In the genomic region with DNA sequence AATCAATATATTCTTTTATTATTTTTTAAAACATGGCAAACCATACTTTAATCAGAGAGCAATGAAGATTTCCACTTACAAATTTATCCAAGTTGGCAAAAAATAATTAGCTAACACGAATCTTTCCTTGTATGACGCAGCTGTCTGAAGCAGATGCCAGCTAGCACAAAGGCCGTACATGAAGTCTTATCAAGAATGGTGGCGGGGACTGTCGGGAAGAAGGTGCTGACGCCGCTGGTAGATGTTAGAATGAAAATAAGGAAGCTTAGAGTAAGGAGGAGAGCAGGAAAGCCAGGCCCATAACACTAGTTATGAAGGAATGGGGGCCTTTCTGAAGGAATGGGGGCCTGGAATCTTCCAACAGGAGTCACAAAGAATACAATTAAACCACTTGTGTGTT, we compare ENCODE assay signal across 10 cellular contexts.
A peak's percentile ranks its signal among the peaks of the same experiment; 100 is the strongest.
DNase-seq lines count a peak whose midpoint lies in the region; ATAC-seq and TF ChIP-seq lines count a peak whose summit lies in the region.
"Had no signal": no experiment of that assay in that cellular context is flagged by ENCODE, and none has a peak within 500 bp of the region (broad histone marks: within the 10 kb centered on the region; RNA-seq: fewer than 3 reads in every experiment).

No MANE protein-coding gene starts in this region.

- H3K36me3 ChIP-seq in heart left ventricle (no peaks in the 10 kb centered on the region), left ventricle myocardium inferior (peaks cover 7% of the 10 kb centered on the region), neutrophil (peaks cover 25% of the 10 kb centered on the region), thyroid gland (no peaks in the 10 kb centered on the region)

- no peak for TF ChIP-seq CTCF in heart left ventricle (IDR thresholded peaks at IDR 0.05)
- no peak for TF ChIP-seq CTCF in left ventricle myocardium inferior (IDR thresholded peaks at IDR 0.05; ENCODE audit: borderline replicate concordance)
- TF ChIP-seq CTCF in endothelial cell (IDR thresholded peaks at IDR 0.05; ENCODE audit: unreplicated experiment): no peak
- no peak for TF ChIP-seq CTCF in neutrophil (IDR thresholded peaks at IDR 0.05)
- no peak for TF ChIP-seq CTCF in thyroid gland (IDR thresholded peaks at IDR 0.05)

- H3K4me3 ChIP-seq in heart left ventricle: no peak overlapping the region
- H3K4me3 ChIP-seq in left ventricle myocardium inferior: no peak overlapping the region
- no peak overlapping the region for H3K4me3 ChIP-seq in neutrophil (ENCODE audit: low read depth in 1 of 2, low read length in 1 of 2)
- H3K4me3 ChIP-seq in thyroid gland (replicated peaks in 1 of 3): no peak overlapping the region
- H3K4me3 ChIP-seq: BLaER1 had no signal

- ATAC-seq in heart left ventricle (peak in 3 of 4 donors; percentile 40 to 74 (median 60)), GM18867 (IDR thresholded peaks at IDR 0.05; ENCODE audit: unreplicated experiment) (no peak)
- no peak for ATAC-seq in stimulated activated naive CD8-positive, alpha-beta T cell treated with anti-CD3 and anti-CD28 coated beads, Interleukin-15, amount 100 ng/mL, for 72 hours

- DNase-seq in heart left ventricle (no peak), left ventricle myocardium inferior (no peak), endothelial cell (ENCODE audit: low spot score) (no peak), thyroid gland (no peak), dermis blood vessel endothelial cell (no peak)
- DNase-seq in stimulated activated naive CD8-positive, alpha-beta T cell treated with anti-CD3 and anti-CD28 coated beads, Interleukin-15, amount 100 ng/mL, for 72 hours: no peak

- 69 to 74% (median 72%) methylated on average over 7 of the region's 7 CpGs for WGBS in heart left ventricle, 4 donors
- WGBS in thyroid gland, 2 donors: 82% methylated on average over 7 of the region's 7 CpGs

- H3K27me3 ChIP-seq in heart left ventricle (no peaks in the 10 kb centered on the region), left ventricle myocardium inferior (ENCODE audit: low read depth) (no peaks in the 10 kb centered on the region), neutrophil (no peaks in the 10 kb centered on the region), thyroid gland (no peaks in the 10 kb centered on the region)
- H3K27me3 ChIP-seq: BLaER1 had no signal

- TF ChIP-seq POLR2A in heart left ventricle (IDR thresholded peaks at IDR 0.05) (no peak), thyroid gland (IDR thresholded peaks at IDR 0.05) (no peak)

- H3K9me3 ChIP-seq in heart left ventricle: no peaks in the 10 kb centered on the region
- no peaks in the 10 kb centered on the region for H3K9me3 ChIP-seq in left ventricle myocardium inferior (replicated peaks)
- H3K9me3 ChIP-seq in neutrophil: no peaks in the 10 kb centered on the region
- no peaks in the 10 kb centered on the region for H3K9me3 ChIP-seq in thyroid gland
- H3K9me3 ChIP-seq: BLaER1 had no signal

- H3K9me3 Mint-ChIP-seq in endothelial cell (ENCODE audit: unreplicated experiment): no peaks in the 10 kb centered on the region
- H3K9me3 Mint-ChIP-seq in stimulated activated naive CD8-positive, alpha-beta T cell treated with anti-CD3 and anti-CD28 coated beads, Interleukin-15, amount 100 ng/mL, for 72 hours: no peaks in the 10 kb centered on the region
- H3K9me3 Mint-ChIP-seq: CD8-positive, alpha-beta memory T cell had no signal

- peaks cover 7% of the 10 kb centered on the region for H3K4me1 Mint-ChIP-seq in endothelial cell (ENCODE audit: unreplicated experiment)
- peaks cover 28% of the 10 kb centered on the region for H3K4me1 Mint-ChIP-seq in stimulated activated naive CD8-positive, alpha-beta T cell treated with anti-CD3 and anti-CD28 coated beads, Interleukin-15, amount 100 ng/mL, for 72 hours

- intact Hi-C loops in heart left ventricle (cut with DNase I) (loop anchor here in 9 of 10 donors (2.0 to 5.0 kb wide), 11 partner anchors 94 to 314 kb away; no protein-coding TSS in a partner anchor), left ventricle myocardium inferior (cut with micrococcal nuclease) (loop anchor here (5.0 kb wide), 1 partner anchor 309 kb away; no protein-coding TSS in a partner anchor), thyroid gland (cut with DNase I) (loop anchor here (2.0 to 5.0 kb wide), 2 partner anchors 287 to 314 kb away; no protein-coding TSS in a partner anchor)

- H3K4me1 ChIP-seq in heart left ventricle (peaks cover 0 to 20% (median 3%) of the 10 kb centered on the region in 12 donors), left ventricle myocardium inferior (peaks cover 18% of the 10 kb centered on the region), neutrophil (ENCODE audit: control insufficient read depth in 1 of 2, insufficient read depth in 1 of 2, low read depth in 1 of 2, low read length in 1 of 2) (peaks cover 64 to 67% of the 10 kb centered on the region in 2 experiments), thyroid gland (peaks cover 33 to 36% of the 10 kb centered on the region in 2 donors)

- H3K4me3 Mint-ChIP-seq in endothelial cell (ENCODE audit: unreplicated experiment): no peak overlapping the region
- no peak overlapping the region for H3K4me3 Mint-ChIP-seq in stimulated activated naive CD8-positive, alpha-beta T cell treated with anti-CD3 and anti-CD28 coated beads, Interleukin-15, amount 100 ng/mL, for 72 hours
- H3K4me3 Mint-ChIP-seq: CD8-positive, alpha-beta memory T cell had no signal

- H3K27ac ChIP-seq in heart left ventricle (peak overlapping the region in 1 of 12 donors; percentile 18), left ventricle myocardium inferior (replicated peaks) (no peak overlapping the region), neutrophil (peak overlapping the region; percentile 58), thyroid gland (peak overlapping the region; percentile 5 to 62 (median 54))
- H3K27ac ChIP-seq: BLaER1 had no signal

- peaks cover 11% of the 10 kb centered on the region for H3K27me3 Mint-ChIP-seq in endothelial cell (ENCODE audit: unreplicated experiment)
- H3K27me3 Mint-ChIP-seq in stimulated activated naive CD8-positive, alpha-beta T cell treated with anti-CD3 and anti-CD28 coated beads, Interleukin-15, amount 100 ng/mL, for 72 hours: no peaks in the 10 kb centered on the region
- H3K27me3 Mint-ChIP-seq: CD8-positive, alpha-beta memory T cell had no signal

- H3K36me3 Mint-ChIP-seq in endothelial cell (ENCODE audit: low read depth, unreplicated experiment): peaks cover 20% of the 10 kb centered on the region
- H3K36me3 Mint-ChIP-seq: CD8-positive, alpha-beta memory T cell had no signal

- peak overlapping the region; percentile 39 for H3K27ac Mint-ChIP-seq in endothelial cell (ENCODE audit: unreplicated experiment)
- peak overlapping the region in 1 of 2 donors; percentile 54 for H3K27ac Mint-ChIP-seq in stimulated activated naive CD8-positive, alpha-beta T cell treated with anti-CD3 and anti-CD28 coated beads, Interleukin-15, amount 100 ng/mL, for 72 hours

Comparison
In these comparisons a context has a peak if more than half of its experiments do, and no peak if none do; other contexts are left out.
1. ATAC-seq: peak in heart left ventricle (3 of 4); none in stimulated activated naive CD8-positive, alpha-beta T cell treated with anti-CD3 and anti-CD28 coated beads, Interleukin-15, amount 100 ng/mL, for 72 hours (single experiment) and GM18867 (single experiment).